21 cellular contexts compared by ENCODE assay signal in the genomic region with DNA sequence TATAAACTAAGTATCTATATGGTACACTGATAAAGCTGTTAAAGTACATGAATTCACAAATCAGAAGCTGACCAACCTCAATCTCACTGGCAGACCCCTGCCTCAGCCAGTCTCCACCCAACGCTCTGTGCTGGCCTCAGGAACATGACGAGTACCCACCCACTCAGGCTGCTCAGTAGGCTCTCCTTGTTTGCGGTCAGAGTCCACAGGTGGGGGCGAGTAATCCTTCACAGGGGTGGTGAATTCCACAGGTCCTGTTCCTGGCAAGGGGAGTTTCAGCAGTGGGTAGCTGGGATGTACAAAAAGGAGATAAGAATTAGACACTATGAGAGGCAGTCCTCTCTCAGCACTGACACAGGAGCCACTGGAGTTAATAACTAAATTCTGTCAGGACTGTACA.
"Had no signal": no experiment of that assay in that cellular context is flagged by ENCODE, and none has a peak within 500 bp of the region (broad histone marks: within the 10 kb centered on the region; RNA-seq: fewer than 3 reads in every experiment).

No MANE protein-coding gene starts in this region.

- H3K27ac ChIP-seq: left lung, stomach had no signal

- H3K9me3 ChIP-seq: breast epithelium, left lung, stomach had no signal

- DNase-seq: activated CD4-positive, alpha-beta memory T cell treated with anti-CD3 and anti-CD28 coated beads, Interleukin-2, amount 10 ng/mL, durations not matched to agents 7 days and 5 days; activated CD4-positive, alpha-beta T cell treated with anti-CD3 and anti-CD28 coated beads for 48 hours; activated CD4-positive, CD25-positive, alpha-beta regulatory T cell; activated CD8-positive, alpha-beta memory T cell treated with anti-CD3 and anti-CD28 coated beads, Interleukin-2, amount 10 ng/mL, durations not matched to agents 7 days and 5 days; activated naive CD4-positive, alpha-beta T cell treated with anti-CD3 and anti-CD28 coated beads, Interleukin-2, amount 50 U/mL, for 16 hours; activated T-cell treated with anti-CD3 and anti-CD28 coated beads, Interleukin-2, amount 50 U/mL, for 1 hour; effector memory CD4-positive, alpha-beta T cell; hippocampal formation; left lung; posterior cingulate gyrus; retina; stimulated activated CD4-positive, alpha-beta T cell treated with anti-CD3 and anti-CD28 coated beads, Interleukin-4, amount 100 ng/mL, for 1 hour; stomach; T1000 had no signal

- H3K4me3 Mint-ChIP-seq: activated CD4-positive, alpha-beta memory T cell treated with anti-CD3 and anti-CD28 coated beads, Interleukin-2, amount 10 ng/mL, durations not matched to agents 7 days and 5 days; activated CD8-positive, alpha-beta memory T cell treated with anti-CD3 and anti-CD28 coated beads, Interleukin-2, amount 10 ng/mL, durations not matched to agents 7 days and 5 days; dendritic cell treated with granulocyte-macrophage colony-stimulating factor and Interleukin-4, amounts not matched to agents 40 ng/mL and 50 ng/mL, for 4 days; natural killer cell treated with Interleukin-12 subunit alpha and Interleukin-12 subunit beta and Interleukin-15 and Interleukin-18, amount 100 ng/mL, for 72 hours; stimulated activated effector memory CD8-positive, alpha-beta T cell treated with anti-CD3 and anti-CD28 coated beads, Interleukin-12 subunit alpha, Interleukin-12 subunit beta, amount 100 ng/mL, for 72 hours; type B pancreatic cell had no signal

- H3K27me3 Mint-ChIP-seq: activated CD4-positive, alpha-beta memory T cell treated with anti-CD3 and anti-CD28 coated beads, Interleukin-2, amount 10 ng/mL, durations not matched to agents 7 days and 5 days; activated CD8-positive, alpha-beta memory T cell treated with anti-CD3 and anti-CD28 coated beads, Interleukin-2, amount 10 ng/mL, durations not matched to agents 7 days and 5 days; dendritic cell treated with granulocyte-macrophage colony-stimulating factor and Interleukin-4, amounts not matched to agents 40 ng/mL and 50 ng/mL, for 4 days; natural killer cell treated with Interleukin-12 subunit alpha and Interleukin-12 subunit beta and Interleukin-15 and Interleukin-18, amount 100 ng/mL, for 72 hours; type B pancreatic cell had no signal

- H3K9me3 Mint-ChIP-seq: activated CD4-positive, alpha-beta memory T cell treated with anti-CD3 and anti-CD28 coated beads, Interleukin-2, amount 10 ng/mL, durations not matched to agents 7 days and 5 days; activated T-helper 2 cell treated with anti-CD3 and anti-CD28 coated beads, Interferon-gamma antibody, Interleukin-2, Interleukin-4, amounts not matched to agents 10 μg/mL and 5 μg/mL and 100 μg/mL, durations not matched to agents 14 hours and 24 hours and 36 hours; dendritic cell treated with granulocyte-macrophage colony-stimulating factor and Interleukin-4, amounts not matched to agents 40 ng/mL and 50 ng/mL, for 4 days; natural killer cell treated with Interleukin-12 subunit alpha and Interleukin-12 subunit beta and Interleukin-15 and Interleukin-18, amount 100 ng/mL, for 72 hours; stimulated activated effector memory CD8-positive, alpha-beta T cell treated with anti-CD3 and anti-CD28 coated beads, Interleukin-12 subunit alpha, Interleukin-12 subunit beta, amount 100 ng/mL, for 72 hours; type B pancreatic cell had no signal

- ATAC-seq: activated CD8-positive, alpha-beta memory T cell treated with anti-CD3 and anti-CD28 coated beads, Interleukin-2, amount 10 ng/mL, durations not matched to agents 7 days and 5 days; left lung; natural killer cell treated with Interleukin-12 subunit alpha and Interleukin-12 subunit beta and Interleukin-15 and Interleukin-18, amount 100 ng/mL, for 72 hours; stimulated activated effector memory CD8-positive, alpha-beta T cell treated with anti-CD3 and anti-CD28 coated beads, Interleukin-12 subunit alpha, Interleukin-12 subunit beta, amount 100 ng/mL, for 72 hours had no signal

- H3K27ac Mint-ChIP-seq: activated CD4-positive, alpha-beta memory T cell treated with anti-CD3 and anti-CD28 coated beads, Interleukin-2, amount 10 ng/mL, durations not matched to agents 7 days and 5 days; activated T-helper 2 cell treated with anti-CD3 and anti-CD28 coated beads, Interferon-gamma antibody, Interleukin-2, Interleukin-4, amounts not matched to agents 10 μg/mL and 5 μg/mL and 100 μg/mL, durations not matched to agents 14 hours and 24 hours and 36 hours; dendritic cell treated with granulocyte-macrophage colony-stimulating factor and Interleukin-4, amounts not matched to agents 40 ng/mL and 50 ng/mL, for 4 days; natural killer cell treated with Interleukin-12 subunit alpha and Interleukin-12 subunit beta and Interleukin-15 and Interleukin-18, amount 100 ng/mL, for 72 hours had no signal

- H3K4me1 ChIP-seq: breast epithelium, left lung had no signal

- H3K4me3 ChIP-seq: breast epithelium, left lung, skin epidermis, stomach had no signal

- H3K27me3 ChIP-seq: breast epithelium, left lung, stomach had no signal

- H3K36me3 ChIP-seq: breast epithelium had no signal
